ENCODE assay signal across 8 cellular contexts in genomic region chr12:8914716-8915526, GRCh38. TPM values are rescaled to one million over a fixed set of nuclear protein-coding genes. Genes with fewer than 3 reads are reported as not detected.
DNase-seq lines count a peak whose midpoint lies in the region; ATAC-seq and TF ChIP-seq lines count a peak whose summit lies in the region.

No MANE protein-coding gene starts in this region.

- H3K4me3 ChIP-seq in OCI-LY7 (ENCODE audit: low read depth, low read length, poor library complexity, severe bottlenecking) (peak overlapping the region; percentile 87), fibroblast of the aortic adventitia (ENCODE audit: low read depth, low read length) (peak overlapping the region; percentile 90), neuron (ENCODE audit: low read length) (peak overlapping the region; percentile 63), stomach smooth muscle (ENCODE audit: low read length in 2 of 2) (peak overlapping the region; percentile 87 to 89)

- peak overlapping the region; percentile 33 for H3K27ac ChIP-seq in OCI-LY7 (ENCODE audit: low read depth, low read length, poor library complexity, severe bottlenecking)
- peak overlapping the region; percentile 25 for H3K27ac ChIP-seq in stomach smooth muscle (ENCODE audit: low read length)

- TF ChIP-seq CTCF in OCI-LY7 (conservative IDR thresholded peaks at IDR 0.05; ENCODE audit: low read length) (no peak), fibroblast of the aortic adventitia (IDR thresholded peaks at IDR 0.05; ENCODE audit: insufficient read depth, low read length) (no peak)

- H3K9ac ChIP-seq in stomach smooth muscle (ENCODE audit: low read length in 2 of 2) = peak overlapping the region; percentile 65 to 79

- H3K27me3 ChIP-seq in neuron (ENCODE audit: insufficient read depth, low read length) (no peaks in the 10 kb centered on the region), stomach smooth muscle (ENCODE audit: control insufficient read depth in 1 of 2, insufficient read depth in 2 of 2, low read length in 2 of 2) (no peaks in the 10 kb centered on the region)

- H3K9me3 ChIP-seq in OCI-LY7 (ENCODE audit: low read length) = no peaks in the 10 kb centered on the region
- H3K9me3 ChIP-seq in neuron (ENCODE audit: low read length) = no peaks in the 10 kb centered on the region
- H3K9me3 ChIP-seq in stomach smooth muscle (ENCODE audit: control insufficient read depth in 2 of 2, low read length in 2 of 2) = no peaks in the 10 kb centered on the region

- H2AFZ ChIP-seq in OCI-LY7 (ENCODE audit: low read length) (peak overlapping the region; percentile 79; the same call in 1 of the 2 replicates), neuron (ENCODE audit: low read depth, low read length) (no peak overlapping the region)

- peak overlapping the region; percentile 89 for H3K4me2 ChIP-seq in OCI-LY7 (ENCODE audit: low read length)

- no TSS peak for BruUV-seq in OCI-LY7 (replicated peaks; lab: Mats Ljungman, UMichigan)

- DNase-seq in AML-193 (lab: John Stamatoyannopoulos, UW) = peak; percentile 43 to 57
- peak; percentile 77 for DNase-seq in GM19238 (ENCODE audit: insufficient read length, low spot score)
- peak; percentile 42 for DNase-seq in OCI-LY7 (ENCODE audit: low spot score)
- DNase-seq in activated T-helper 1 cell treated with anti-CD3 and anti-CD28 coated beads, Interleukin-2, amount 50 U/mL, for 16 hours (ENCODE audit: low read depth in 1 of 2, low spot score in 1 of 2) = peak; percentile 31 to 44
- peak; percentile 34 for DNase-seq in fibroblast of the aortic adventitia (ENCODE audit: low read depth)

- peaks cover 43% of the 10 kb centered on the region for H3K4me1 ChIP-seq in OCI-LY7 (ENCODE audit: insufficient read depth, low read length, poor library complexity, severe bottlenecking)
- peaks cover 30% of the 10 kb centered on the region for H3K4me1 ChIP-seq in neuron (ENCODE audit: insufficient read depth, low read length)
- peaks cover 10% of the 10 kb centered on the region for H3K4me1 ChIP-seq in stomach smooth muscle (ENCODE audit: control insufficient read depth, insufficient read depth, low read length)

- H3K9me2 ChIP-seq in OCI-LY7 (ENCODE audit: insufficient read depth, low read length) = no peaks in the 10 kb centered on the region

- intact Hi-C loops in OCI-LY7 (cut with micrococcal nuclease; ENCODE audit: unreplicated experiment) = no loop called here

- H4K20me1 ChIP-seq in OCI-LY7 (ENCODE audit: insufficient read depth, low read length) = no peaks in the 10 kb centered on the region

- POLR2A ChIA-PET in OCI-LY7 (lab: Charles Lee) = interaction anchor here (0.5 to 1.6 kb wide), 3 partner anchors 24 to 124 kb away, joined by 3 to 5 read pairs (median 3); no protein-coding TSS in a partner anchor

- peak; percentile 78 for ATAC-seq in HG03432 (IDR thresholded peaks at IDR 0.05; ENCODE audit: unreplicated experiment)

- H3K36me3 ChIP-seq in OCI-LY7 (ENCODE audit: insufficient read depth, low read length) (peaks cover 13% of the 10 kb centered on the region), neuron (ENCODE audit: insufficient read depth, low read length) (peaks cover 14% of the 10 kb centered on the region), stomach smooth muscle (ENCODE audit: control insufficient read depth in 2 of 2, insufficient read depth in 2 of 2, low read length in 2 of 2) (peaks cover 4 to 9% of the 10 kb centered on the region in 2 donors)

- CTCF ChIA-PET in OCI-LY7 (lab: Charles Lee; ENCODE audit: unreplicated experiment) = no interaction called here

- peaks cover 16% of the 10 kb centered on the region; the same call in 1 of the 2 replicates for H3K79me2 ChIP-seq in OCI-LY7 (ENCODE audit: insufficient read depth, low read depth, low read length)

RNA-seq across cellular contexts. Expression of gene PHC1, which starts 0.6 kb away (rescaled TPM):
- total RNA-seq in OCI-LY7 (2014; rRNA removed; shearing (Covaris generic)) = 52.2 and 52.4 TPM in 2 replicates
- 33.6 and 42.2 TPM in 2 replicates for total RNA-seq in OCI-LY7 (2022)
- total RNA-seq in fibroblast of the aortic adventitia (ENCODE audit: low replicate concordance) = 27.6 and 31.6 TPM in 2 replicates

RNA-seq across cellular contexts. Expression of gene M6PR, which starts 34.5 kb away (rescaled TPM):
- 108 and 142 TPM in 2 replicates for total RNA-seq in OCI-LY7 (2014; rRNA removed; shearing (Covaris generic))
- total RNA-seq in OCI-LY7 (2022) (131 and 144 TPM in 2 replicates), fibroblast of the aortic adventitia (ENCODE audit: low replicate concordance) (92.1 and 329 TPM in 2 replicates)

Comparison
In these comparisons a context has a peak if more than half of its experiments do, and no peak if none do; other contexts are left out.
1. Peak in every context shown above with its lines: DNase-seq, ATAC-seq, H3K4me3 ChIP-seq and H3K27ac ChIP-seq.